20 cellular contexts compared by ENCODE assay signal in the genomic region with DNA sequence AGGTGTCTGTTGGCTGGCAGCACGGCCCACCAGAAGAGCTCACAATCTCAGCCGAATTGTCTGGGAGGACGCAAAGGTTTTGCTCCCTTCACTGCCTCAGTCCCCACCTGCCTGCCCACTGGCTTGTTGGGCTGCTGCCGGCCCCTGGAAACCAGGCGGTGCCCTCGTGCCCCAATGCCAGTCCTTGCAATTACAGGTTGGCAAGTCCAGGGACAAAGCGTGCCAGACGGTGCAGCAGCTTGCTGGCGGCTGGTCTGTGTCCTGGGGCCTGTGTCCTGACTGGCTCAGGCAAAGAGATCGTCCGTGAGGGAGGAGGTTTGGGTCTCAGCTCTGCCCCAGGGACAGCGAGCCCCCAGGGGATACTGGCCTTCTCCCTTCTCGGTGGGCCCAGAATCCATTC. TPM values are rescaled to one million over a fixed set of nuclear protein-coding genes. Genes with fewer than 3 reads are reported as not detected.
DNase-seq lines count a peak whose midpoint lies in the region; ATAC-seq and TF ChIP-seq lines count a peak whose summit lies in the region.
"Had no signal": no experiment of that assay in that cellular context is flagged by ENCODE, and none has a peak within 500 bp of the region (broad histone marks: within the 10 kb centered on the region; RNA-seq: fewer than 3 reads in every experiment).

No MANE protein-coding gene starts in this region.

- no peak overlapping the region for H2AFZ ChIP-seq in osteoblast (ENCODE audit: low read length)

- H4K20me1 ChIP-seq in osteoblast (ENCODE audit: insufficient read depth, low read length), result no peaks in the 10 kb centered on the region

- H3K36me3 ChIP-seq in left ventricle myocardium inferior (no peaks in the 10 kb centered on the region), osteoblast (ENCODE audit: insufficient read depth, low read length) (no peaks in the 10 kb centered on the region)
- H3K36me3 ChIP-seq: Peyer's patch had no signal

- in situ Hi-C loops in G401 (cut with HindIII; ENCODE audit: low sequenced_read_pairs), result no loop called here

- H3K4me2 ChIP-seq in osteoblast (ENCODE audit: insufficient read depth, low read length), result no peak overlapping the region
- H3K4me2 ChIP-seq: A549 had no signal

- H3K27ac ChIP-seq in left ventricle myocardium inferior (replicated peaks), result peak overlapping the region; percentile 64
- H3K27ac ChIP-seq in osteoblast (ENCODE audit: low read depth, low read length), result no peak overlapping the region
- H3K27ac ChIP-seq: A549, Peyer's patch had no signal

- no peak for TF ChIP-seq CTCF in left ventricle myocardium inferior (IDR thresholded peaks at IDR 0.05; ENCODE audit: borderline replicate concordance)
- no peak for TF ChIP-seq CTCF in osteoblast (IDR thresholded peaks at IDR 0.05; ENCODE audit: extremely low read depth, low read depth, low read length)

- H3K9me3 ChIP-seq in left ventricle myocardium inferior (replicated peaks) (no peaks in the 10 kb centered on the region), osteoblast (ENCODE audit: low read depth, low read length) (no peaks in the 10 kb centered on the region)
- H3K9me3 ChIP-seq: A549, Peyer's patch had no signal

- H3K4me1 ChIP-seq in left ventricle myocardium inferior (peaks cover 35% of the 10 kb centered on the region), osteoblast (ENCODE audit: insufficient read depth, low read length) (no peaks in the 10 kb centered on the region)
- H3K4me1 ChIP-seq: A549 had no signal

- DNase-seq in G401 (ENCODE audit: low spot score) (peak; percentile 95), cerebellar nuclear complex (lab: John Stamatoyannopoulos, UW) (peak; percentile 66 to 86), left ventricle myocardium inferior (peak; percentile 79), osteoblast (ENCODE audit: insufficient read length, low spot score, missing footprints) (peak; percentile 22), DMS53 (lab: John Stamatoyannopoulos, UW) (no peak), A172 (ENCODE audit: low spot score) (no peak)
- DNase-seq: GF-D8, H9, KBM-7, MM.1S, NCI-H1048, NCI-H1417 treated with DMSO at 0.1 percent for 48 hours, NCI-H187, NCI-H774, Peyer's patch had no signal

- no peak for ATAC-seq in HG02588 (IDR thresholded peaks at IDR 0.05; ENCODE audit: unreplicated experiment)
- ATAC-seq: A549 had no signal

- H3K4me3 ChIP-seq in left ventricle myocardium inferior, result no peak overlapping the region
- no peak overlapping the region for H3K4me3 ChIP-seq in osteoblast (ENCODE audit: insufficient read depth, low read length)
- H3K4me3 ChIP-seq: A549, Peyer's patch had no signal

- H3K27me3 ChIP-seq in left ventricle myocardium inferior (ENCODE audit: low read depth) (no peaks in the 10 kb centered on the region), osteoblast (ENCODE audit: insufficient read depth, low read length) (no peaks in the 10 kb centered on the region)
- H3K27me3 ChIP-seq: Peyer's patch had no signal

- intact Hi-C loops in left ventricle myocardium inferior (cut with micrococcal nuclease), result no loop called here

- H3K79me2 ChIP-seq in osteoblast (ENCODE audit: insufficient read depth, low read length), result no peaks in the 10 kb centered on the region

RNA-seq across cellular contexts. Expression of gene SPNS2, which starts 24.6 kb away (rescaled TPM):
- 58.1 and 61.5 TPM in 2 replicates for total RNA-seq in G401 (2014; rRNA removed; shearing (Covaris generic))
- total RNA-seq in left ventricle myocardium inferior (11.2 TPM), osteoblast (under 0.01 TPM in 2 replicates)
- total RNA-seq in A172 (2014; rRNA removed; shearing (Covaris generic)), result 28.3 and 28.5 TPM in 2 replicates
- total RNA-seq: B cell had no signal

RNA-seq across cellular contexts. Expression of gene SPNS3, which starts 40.4 kb away (rescaled TPM):
- total RNA-seq in G401 (2014; rRNA removed; shearing (Covaris generic)), result 0.12 and 1.2 TPM in 2 replicates
- total RNA-seq in left ventricle myocardium inferior, result 1.7 TPM
- not detected in 2 replicates for total RNA-seq in osteoblast
- total RNA-seq in A172 (2014; rRNA removed; shearing (Covaris generic)), result 1.1 and 1.8 TPM in 2 replicates
- total RNA-seq: H9, NCI-H460, SK-MEL-5 had no signal

Comparison
In these comparisons a context has a peak if more than half of its experiments do, and no peak if none do; other contexts are left out.
1. DNase-seq: peak in G401 (single experiment), cerebellar nuclear complex (2 of 2), left ventricle myocardium inferior (single experiment) and osteoblast (single experiment); none in DMS53 (single experiment) and A172 (single experiment).
2. RNA of gene SPNS2, which starts 24.6 kb away (total RNA-seq): 58.1 to 61.5 TPM in G401, 28.3 to 28.5 TPM in A172 and 11.2 TPM in left ventricle myocardium inferior (single experiment); under 0.01 TPM in osteoblast; every median in the first group is over 10 times any median in the second.